Comparison of ENCODE assay signal across 27 cellular contexts in the genomic region with DNA sequence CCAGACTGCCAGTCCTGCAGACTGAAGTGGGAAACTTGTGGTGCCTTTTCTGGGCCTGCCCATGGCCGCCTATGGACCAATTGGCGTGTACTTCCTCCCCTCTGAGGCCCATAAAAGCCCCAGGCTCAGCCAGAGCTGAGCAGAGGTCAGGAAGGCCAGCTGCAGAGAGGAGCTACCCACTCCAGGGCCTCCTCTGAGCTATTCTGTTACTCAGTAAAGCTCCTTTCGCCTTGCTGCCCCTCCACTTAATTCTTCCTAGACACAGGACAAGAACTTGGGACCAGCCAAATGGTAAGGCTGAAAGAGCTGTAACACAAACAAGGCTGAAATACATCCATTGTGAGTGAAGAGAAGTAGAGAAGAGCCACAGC.
"Had no signal": no experiment of that assay in that cellular context is flagged by ENCODE, and none has a peak within 500 bp of the region (broad histone marks: within the 10 kb centered on the region; RNA-seq: fewer than 3 reads in every experiment).

No MANE protein-coding gene starts in this region.

- H3K9me3 ChIP-seq: gastrocnemius medialis had no signal

- H3K27me3 ChIP-seq: adrenal gland, body of pancreas, esophagus muscularis mucosa, gastrocnemius medialis had no signal

- H3K36me3 ChIP-seq: adrenal gland, esophagus muscularis mucosa, gastrocnemius medialis had no signal

- H3K27ac ChIP-seq: adrenal gland, body of pancreas, coronary artery, esophagus muscularis mucosa, foreskin keratinocyte, gastrocnemius medialis had no signal

- DNase-seq: activated CD4-positive, alpha-beta memory T cell treated with anti-CD3 and anti-CD28 coated beads for 36 hours; activated CD4-positive, alpha-beta T cell treated with anti-CD3 and anti-CD28 coated beads for 36 hours; activated CD4-positive, alpha-beta T cell treated with anti-CD3 and anti-CD28 coated beads, Interleukin-2, amount 10 ng/mL, durations not matched to agents 24 days and 14 days; activated CD4-positive, CD25-positive, alpha-beta regulatory T cell; activated CD4-positive, CD25-positive, alpha-beta regulatory T cell treated with anti-CD3 and anti-CD28 coated beads, Interleukin-2, amount 50 U/mL, for 72 hours; activated CD8-positive, alpha-beta memory T cell treated with anti-CD3 and anti-CD28 coated beads, Interleukin-2, amount 10 ng/mL, durations not matched to agents 7 days and 5 days; activated CD8-positive, alpha-beta memory T cell treated with anti-CD3 and anti-CD28 coated beads, Interleukin-2, amount 50 U/mL, for 4 hours; activated CD8-positive, alpha-beta T cell treated with anti-CD3 and anti-CD28 coated beads, Interleukin-2, amount 10 ng/mL, durations not matched to agents 7 days and 5 days; activated effector memory CD4-positive, alpha-beta T cell treated with anti-CD3 and anti-CD28 coated beads, Interleukin-2, amount 50 U/mL, for 16 hours; activated naive CD4-positive, alpha-beta T cell treated with anti-CD3 and anti-CD28 coated beads for 36 hours; activated naive CD8-positive, alpha-beta T cell treated with anti-CD3 and anti-CD28 coated beads for 36 hours; activated naive CD8-positive, alpha-beta T cell treated with anti-CD3 and anti-CD28 coated beads, Interleukin-2, amount 50 U/mL, for 24 hours; activated T-cell treated with anti-CD3 and anti-CD28 coated beads, Interleukin-2, amount 50 U/mL, for 1 hour; activated T-cell treated with anti-CD3 and anti-CD28 coated beads, Interleukin-2, amount 50 U/mL, for 48 hours; adrenal gland; amygdala; body of pancreas; dermis blood vessel endothelial cell; effector CD4-positive, alpha-beta T cell; effector memory CD8-positive, alpha-beta T cell; erythroblast; foreskin keratinocyte; gastrocnemius medialis; glutamatergic neuron; T-helper 2 cell had no signal

- H3K4me3 ChIP-seq: adrenal gland, body of pancreas, coronary artery, esophagus muscularis mucosa, gastrocnemius medialis had no signal

- H3K4me1 ChIP-seq: adrenal gland, body of pancreas, esophagus muscularis mucosa, foreskin keratinocyte, gastrocnemius medialis had no signal
